19 cellular contexts compared by ENCODE assay signal in the genomic region with DNA sequence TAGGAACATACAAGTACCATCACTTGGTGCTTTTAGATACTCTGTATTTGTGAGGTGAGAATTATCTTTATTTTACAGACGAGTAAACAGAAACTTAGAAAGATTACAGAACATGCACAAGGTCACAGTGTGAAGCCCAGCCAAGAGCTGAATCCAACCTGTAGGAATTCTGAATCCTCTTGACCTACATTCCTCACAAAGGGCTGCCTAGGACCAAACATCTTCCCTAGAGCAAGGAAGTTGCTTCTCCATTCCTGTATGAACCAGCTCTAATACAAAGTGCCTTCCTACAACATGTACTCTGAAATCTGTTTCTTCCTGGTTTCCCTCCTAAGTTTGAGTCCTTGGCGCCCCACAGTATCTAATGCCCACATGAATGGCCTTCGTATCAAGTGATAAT. TPM values are rescaled to one million over a fixed set of nuclear protein-coding genes. Genes with fewer than 3 reads are reported as not detected.
DNase-seq lines count a peak whose midpoint lies in the region; ATAC-seq, FAIRE-seq and TF ChIP-seq lines count a peak whose summit lies in the region.
"Had no signal": no experiment of that assay in that cellular context is flagged by ENCODE, and none has a peak within 500 bp of the region (broad histone marks: within the 10 kb centered on the region; RNA-seq: fewer than 3 reads in every experiment).

No MANE protein-coding gene starts in this region.

- H3K27ac ChIP-seq in PC-3 (ENCODE audit: low read length) (no peak overlapping the region), endothelial cell of umbilical vein (ENCODE audit: insufficient read depth, low read depth, low read length) (peak overlapping the region; percentile 95), spleen (no peak overlapping the region)
- H3K27ac ChIP-seq: dorsolateral prefrontal cortex, uterus had no signal

- no peaks in the 10 kb centered on the region for H3K9me1 ChIP-seq in endothelial cell of umbilical vein (replicated peaks; ENCODE audit: control insufficient read depth, extremely low read depth, insufficient read depth, low read length)

- H3K9me3 ChIP-seq in PC-3 (ENCODE audit: low read length) (no peaks in the 10 kb centered on the region), endothelial cell of umbilical vein (replicated peaks; ENCODE audit: control insufficient read depth, insufficient read depth, low read length) (no peaks in the 10 kb centered on the region), neuron (ENCODE audit: low read length) (no peaks in the 10 kb centered on the region), spleen (no peaks in the 10 kb centered on the region)
- H3K9me3 ChIP-seq: ascending aorta, uterus had no signal

- BruUV-seq in PC-3 (replicated peaks; lab: Mats Ljungman, UMichigan) (no TSS peak), endothelial cell of umbilical vein (replicated peaks; lab: Mats Ljungman, UMichigan) (no TSS peak)

- H3K36me3 ChIP-seq in PC-3 (ENCODE audit: low read depth, low read length): no peaks in the 10 kb centered on the region
- H3K36me3 ChIP-seq in endothelial cell of umbilical vein (ENCODE audit: control insufficient read depth in 2 of 2, extremely low read depth in 1 of 2, insufficient read depth in 2 of 2, low read length in 2 of 2): no peaks in the 10 kb centered on the region
- peaks cover 5% of the 10 kb centered on the region for H3K36me3 ChIP-seq in neuron (ENCODE audit: insufficient read depth, low read length)
- no peaks in the 10 kb centered on the region for H3K36me3 ChIP-seq in spleen
- H3K36me3 ChIP-seq: ascending aorta, uterus had no signal

- intact Hi-C loops in PC-3 (cut with micrococcal nuclease) (loop anchor here (5.0 kb wide), 2 partner anchors 52 to 137 kb away; a partner anchor contains a TSS), endothelial cell of umbilical vein (cut with micrococcal nuclease) (loop anchor here (1.0 to 5.0 kb wide), 4 partner anchors 7 to 662 kb away; a partner anchor contains a TSS), spleen (cut with DNase I; ENCODE audit: low total_unique reads) (no loop called here)

- DNase-seq in GM12865 (ENCODE audit: low read depth) (no peak), PC-3 (no peak), endothelial cell of umbilical vein (ENCODE audit: low read depth, low spot score) (peak; percentile 28), NCI-H2171 treated with DMSO at 0.1 percent for 48 hours (lab: John Stamatoyannopoulos, UW) (no peak), spleen (no peak)
- DNase-seq: activated CD4-positive, alpha-beta memory T cell treated with anti-CD3 and anti-CD28 coated beads for 36 hours; activated effector memory CD4-positive, alpha-beta T cell treated with Interleukin-2 at 50 U/mL for 16 hours; dorsolateral prefrontal cortex; Karpas-422; NCI-H1694; NCI-H524 treated with DMSO at 0.1 percent for 48 hours; stimulated activated CD4-positive, alpha-beta T cell treated with anti-CD3 and anti-CD28 coated beads, Interleukin-1b, Interleukin-23, amount 100 ng/mL, for 48 hours; T1000; uterus had no signal

- POLR2A ChIA-PET in PC-3 (lab: Charles Lee; ENCODE audit: unreplicated experiment) (no interaction called here), endothelial cell of umbilical vein (lab: Charles Lee) (no interaction called here)

- 69 to 83% (median 75%) methylated on average over 3 of the region's 3 CpGs for WGBS in spleen, 5 donors

- no peaks in the 10 kb centered on the region for H3K27me3 ChIP-seq in PC-3 (ENCODE audit: low read length)
- no peaks in the 10 kb centered on the region for H3K27me3 ChIP-seq in endothelial cell of umbilical vein (ENCODE audit: control insufficient read depth in 2 of 2, insufficient read depth in 2 of 2, low read length in 2 of 2)
- no peaks in the 10 kb centered on the region for H3K27me3 ChIP-seq in neuron (ENCODE audit: insufficient read depth, low read length)
- peaks cover 0 to 38% (median 23%) of the 10 kb centered on the region in 7 donors for H3K27me3 ChIP-seq in spleen (replicated peaks in 1 of 7)
- H3K27me3 ChIP-seq: ascending aorta, dorsolateral prefrontal cortex, uterus had no signal

- CTCF ChIA-PET in PC-3 (lab: Charles Lee): no interaction called here
- CTCF ChIA-PET in endothelial cell of umbilical vein (lab: Charles Lee): interaction anchor here (1.0 to 2.6 kb wide), 3 partner anchors 40 to 194 kb away, joined by 3 to 14 read pairs (median 11); a partner anchor contains a TSS

- peaks cover 25% of the 10 kb centered on the region for H3K4me1 ChIP-seq in PC-3 (ENCODE audit: insufficient read depth, low read length)
- peaks cover 39% of the 10 kb centered on the region for H3K4me1 ChIP-seq in endothelial cell of umbilical vein (ENCODE audit: control insufficient read depth, extremely low read depth, insufficient read depth, low read length)
- H3K4me1 ChIP-seq in neuron (ENCODE audit: insufficient read depth, low read length): peaks cover 31% of the 10 kb centered on the region
- peaks cover 0 to 78% (median 23%) of the 10 kb centered on the region in 6 donors for H3K4me1 ChIP-seq in spleen
- H3K4me1 ChIP-seq: uterus had no signal

- H3F3A ChIP-seq in PC-3 (ENCODE audit: low read length, unreplicated experiment): no peaks in the 10 kb centered on the region

- H3K4me3 ChIP-seq in GM12865 (ENCODE audit: low read depth, low read length) (peak overlapping the region; percentile 0; the same call in 1 of the 2 replicates), PC-3 (ENCODE audit: low read length) (no peak overlapping the region), endothelial cell of umbilical vein (replicated peaks in 1 of 3; ENCODE audit: insufficient read depth in 1 of 3, low read depth in 1 of 3, low read length in 3 of 3) (peak overlapping the region in 1 of 3 experiments; percentile 95), neuron (ENCODE audit: low read length) (peak overlapping the region; percentile 86), spleen (no peak overlapping the region)
- H3K4me3 ChIP-seq: uterus had no signal

- no peak overlapping the region for H2AFZ ChIP-seq in PC-3 (ENCODE audit: low read length)
- H2AFZ ChIP-seq in endothelial cell of umbilical vein (ENCODE audit: low read depth, low read length): no peak overlapping the region
- no peak overlapping the region for H2AFZ ChIP-seq in neuron (ENCODE audit: low read depth, low read length)

- no peak for TF ChIP-seq CTCF in GM12865 (IDR thresholded peaks at IDR 0.05; ENCODE audit: insufficient read depth, low read depth, low read length, missing control alignments)
- no peak for TF ChIP-seq CTCF in PC-3 (conservative IDR thresholded peaks at IDR 0.05; ENCODE audit: low read depth, low read length)
- TF ChIP-seq CTCF in endothelial cell of umbilical vein (IDR thresholded peaks at IDR 0.05; ENCODE audit: extremely low read depth in 1 of 2, insufficient read depth in 1 of 2, low read depth in 1 of 2, low read length in 2 of 2): no peak
- TF ChIP-seq CTCF in spleen (IDR thresholded peaks at IDR 0.05 in 8 of 11, conservative IDR thresholded peaks at IDR 0.05 in 3 of 11): no peak

- dilution Hi-C loops in endothelial cell of umbilical vein (cut with MboI; ENCODE audit: extremely low pct_ligation_motif_present, low sequenced_read_pairs): no loop called here

- FAIRE-seq in endothelial cell of umbilical vein (lab: Jason Lieb, UNC): no peak
- FAIRE-seq: GM19239 had no signal

- H3K79me2 ChIP-seq in PC-3 (ENCODE audit: low read length) (peaks cover 72% of the 10 kb centered on the region), endothelial cell of umbilical vein (ENCODE audit: control insufficient read depth, insufficient read depth, low read length) (peaks cover 73% of the 10 kb centered on the region)

- TF ChIP-seq POLR2A in endothelial cell of umbilical vein (IDR thresholded peaks at IDR 0.05; ENCODE audit: low read depth, low read length) (no peak), spleen (IDR thresholded peaks at IDR 0.05) (no peak)

- H3K9me2 ChIP-seq in PC-3 (replicated peaks; ENCODE audit: low read length): no peaks in the 10 kb centered on the region

- ATAC-seq in PC-3: no peak
- no peak for ATAC-seq in HG03280 (IDR thresholded peaks at IDR 0.05; ENCODE audit: unreplicated experiment)
- no peak for ATAC-seq in GM21737 (IDR thresholded peaks at IDR 0.05; ENCODE audit: unreplicated experiment)

- H3K9ac ChIP-seq in PC-3 (ENCODE audit: low read length) (no peak overlapping the region), endothelial cell of umbilical vein (replicated peaks; ENCODE audit: extremely low read depth, insufficient read depth, low read length) (no peak overlapping the region)

- H3K4me2 ChIP-seq in PC-3 (ENCODE audit: low read length) (peak overlapping the region; percentile 89; the same call in 1 of the 2 replicates), endothelial cell of umbilical vein (ENCODE audit: insufficient read depth, low read length) (peak overlapping the region; percentile 97)

- H4K20me1 ChIP-seq in PC-3 (ENCODE audit: low read length) (no peaks in the 10 kb centered on the region), endothelial cell of umbilical vein (replicated peaks; ENCODE audit: control insufficient read depth, extremely low read depth, insufficient read depth, low read length) (peaks cover 8% of the 10 kb centered on the region)

TF ChIP-seq in endothelial cell of umbilical vein, 7 proteins besides CTCF, POLR2A, EP300 and RAD21:
- TF ChIP-seq, protein P1, sequence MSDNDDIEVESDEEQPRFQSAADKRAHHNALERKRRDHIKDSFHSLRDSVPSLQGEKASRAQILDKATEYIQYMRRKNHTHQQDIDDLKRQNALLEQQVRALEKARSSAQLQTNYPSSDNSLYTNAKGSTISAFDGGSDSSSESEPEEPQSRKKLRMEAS (IDR thresholded peaks at IDR 0.05; ENCODE audit: insufficient read depth, insufficient read length): no peak
- no peak for TF ChIP-seq MYC (IDR thresholded peaks at IDR 0.05; ENCODE audit: low read depth, low read length)
- no peak for TF ChIP-seq JUN (IDR thresholded peaks at IDR 0.05; ENCODE audit: borderline replicate concordance, insufficient read depth, insufficient read length, low read depth)
- TF ChIP-seq EZH2 (IDR thresholded peaks at IDR 0.05; ENCODE audit: borderline replicate concordance, low read depth, low read length, severe bottlenecking): no peak
- TF ChIP-seq FOS (IDR thresholded peaks at IDR 0.05; ENCODE audit: borderline replicate concordance, insufficient read depth, low read length): no peak
- no peak for TF ChIP-seq POLR2AphosphoS5 (IDR thresholded peaks at IDR 0.05; ENCODE audit: insufficient read depth, low read depth, low read length)
- no peak for TF ChIP-seq GATA2 (IDR thresholded peaks at IDR 0.05; ENCODE audit: insufficient read depth, insufficient read length, low read depth, low read length)
TF ChIP-seq in endothelial cell of umbilical vein: peak in this region for 0.

RNA-seq across cellular contexts. Expression of a gene that starts 2.9 kb away (rescaled TPM):
- total RNA-seq in PC-3 (2014; rRNA removed) (38.4 and 49.4 TPM in 2 replicates), endothelial cell of umbilical vein (155 and 156 TPM in 2 replicates), spleen (10 to 100 TPM; 16.8 to 35.1 (median 22.8) TPM)
- polyA plus RNA-seq in endothelial cell of umbilical vein (10.9 and 20.2 TPM in 2 replicates), spleen (1 to 10 TPM; 4.6 to 8.3 (median 5.0) TPM)
- polyA plus RNA-seq in endothelial cell of umbilical vein (2011; cell fraction: cytosol; rRNA removed): 56.4 and 65.8 TPM in 2 replicates
- polyA plus RNA-seq in endothelial cell of umbilical vein (2011; cell fraction: nucleus; rRNA removed): 26.9 and 52.2 TPM in 2 replicates
- polyA plus RNA-seq in endothelial cell of umbilical vein (2012): 107 and 110 TPM in 2 replicates
- 16.6 and 17.7 TPM in 2 replicates for polyA minus RNA-seq in endothelial cell of umbilical vein
- 4.1 TPM for polyA minus RNA-seq in endothelial cell of umbilical vein (2011; cell fraction: cytosol; rRNA and poly(A)+ RNA removed)
- polyA minus RNA-seq in endothelial cell of umbilical vein (2011; cell fraction: nucleus; rRNA and poly(A)+ RNA removed): 41.0 and 54.6 TPM in 2 replicates

Comparison
In these comparisons a context has a peak if more than half of its experiments do, and no peak if none do; other contexts are left out.
1. H3K4me3 ChIP-seq: peak in GM12865 (single experiment) and neuron (single experiment); none in PC-3 (single experiment) and spleen (0 of 8).